ENCODE assay signal across 9 cellular contexts in genomic region chr1:109498161-109498801, GRCh38. TPM values are rescaled to one million over a fixed set of nuclear protein-coding genes. Genes with fewer than 3 reads are reported as not detected.
DNase-seq lines count a peak whose midpoint lies in the region; ATAC-seq and TF ChIP-seq lines count a peak whose summit lies in the region.
"Had no signal": no experiment of that assay in that cellular context is flagged by ENCODE, and none has a peak within 500 bp of the region (broad histone marks: within the 10 kb centered on the region; RNA-seq: fewer than 3 reads in every experiment).

No MANE protein-coding gene starts in this region.

- TF ChIP-seq CTCF in heart left ventricle (IDR thresholded peaks at IDR 0.05) (peak; percentile 25 to 64 (median 48)), adrenal gland (IDR thresholded peaks at IDR 0.05) (peak; percentile 18 to 65 (median 54)), vagina (IDR thresholded peaks at IDR 0.05) (peak in 2 of 3 experiments; percentile 24 to 47)

- WGBS in heart left ventricle, 4 donors: 77 to 86% (median 81%) methylated on average over 11 to 12 of the region's 12 CpGs
- WGBS in adrenal gland, 4 donors: 67 to 82% (median 71%) methylated on average over 5 to 12 of the region's 12 CpGs

- H3K27me3 ChIP-seq in heart left ventricle (no peaks in the 10 kb centered on the region), adrenal gland (no peaks in the 10 kb centered on the region), vagina (no peaks in the 10 kb centered on the region)

- H3K4me1 ChIP-seq in heart left ventricle (peaks cover 0 to 43% (median 15%) of the 10 kb centered on the region in 12 donors), adrenal gland (replicated peaks in 1 of 2) (peaks cover 23 to 40% of the 10 kb centered on the region in 2 donors), vagina (peaks cover 83% of the 10 kb centered on the region)

- TF ChIP-seq POLR2A in heart left ventricle (IDR thresholded peaks at IDR 0.05) (no peak), adrenal gland (IDR thresholded peaks at IDR 0.05) (no peak), vagina (IDR thresholded peaks at IDR 0.05) (no peak)

- H3K27ac ChIP-seq in heart left ventricle: no peak overlapping the region
- H3K27ac ChIP-seq in adrenal gland: peak overlapping the region in 1 of 5 donors; percentile 65
- peak overlapping the region; percentile 13 for H3K27ac ChIP-seq in vagina

- H3K9me3 ChIP-seq in heart left ventricle: no peaks in the 10 kb centered on the region
- no peaks in the 10 kb centered on the region for H3K9me3 ChIP-seq in adrenal gland (replicated peaks in 1 of 3)
- H3K9me3 ChIP-seq in vagina: no peaks in the 10 kb centered on the region

- DNase-seq in heart left ventricle (no peak), Right ventricle myocardium superior (no peak), NCI-H526 (lab: John Stamatoyannopoulos, UW) (peak; percentile 36 to 60), adrenal gland (peak in 5 of 7 donors; percentile 33 to 76 (median 45)), left kidney (ENCODE audit: low read depth, low spot score) (peak; percentile 97), vagina (ENCODE audit: extremely low spot score in 2 of 2) (no peak), SIG-M5 (lab: John Stamatoyannopoulos, UW) (no peak)

- H3K36me3 ChIP-seq in heart left ventricle (peaks cover 0 to 50% (median 28%) of the 10 kb centered on the region in 9 donors), adrenal gland (replicated peaks in 1 of 2) (peaks cover 0 to 26% of the 10 kb centered on the region in 2 donors), vagina (peaks cover 0 to 19% of the 10 kb centered on the region in 2 donors)

- no peak for ATAC-seq in heart left ventricle
- no peak for ATAC-seq in Right ventricle myocardium superior (ENCODE audit: poor library complexity)
- ATAC-seq in HG03025 (IDR thresholded peaks at IDR 0.05; ENCODE audit: low FRiP score, unreplicated experiment): no peak
- ATAC-seq: activated T-cell treated with anti-CD3 and anti-CD28 coated beads, Interleukin-2, amount 50 U/mL, for 72 hours had no signal

- intact Hi-C loops in heart left ventricle (cut with DNase I): loop anchor here in 1 of 10 donors (2.0 kb wide), 1 partner anchor 33 kb away; no protein-coding TSS in a partner anchor
- intact Hi-C loops in Right ventricle myocardium superior (cut with DNase I): no loop called here
- intact Hi-C loops in adrenal gland (cut with DNase I): no loop called here
- intact Hi-C loops in vagina (cut with DNase I): loop anchor here (5.0 kb wide), 1 partner anchor 34 kb away; no protein-coding TSS in a partner anchor

- no peak overlapping the region for H3K4me3 ChIP-seq in heart left ventricle
- H3K4me3 ChIP-seq in adrenal gland: no peak overlapping the region
- H3K4me3 ChIP-seq in vagina: no peak overlapping the region

RNA-seq across cellular contexts. Expression of gene CYB561D1, which starts 4.4 kb away (rescaled TPM):
- total RNA-seq in heart left ventricle (1 to 10 TPM; 3.4 to 8.4 (median 5.1) TPM), Right ventricle myocardium superior (5.3 TPM), adrenal gland (10 to 100 TPM in 6 of 8 donors, 1 to 10 TPM in 2; 8.5 to 21.2 (median 14.8) TPM), vagina (8.3 TPM)
- polyA plus RNA-seq in heart left ventricle (1 to 10 TPM; 2.1 to 8.1 TPM), adrenal gland (1 to 10 TPM; 4.4 to 9.5 (median 7.8) TPM)

RNA-seq across cellular contexts. Expression of gene AMIGO1, which starts 11.2 kb away (rescaled TPM):
- 10 to 100 TPM in 8 of 9 donors, 1 to 10 TPM in 1; 9.9 to 19.1 (median 14.9) TPM for total RNA-seq in heart left ventricle
- polyA plus RNA-seq in heart left ventricle: 1 to 10 TPM; 4.6 to 6.2 TPM
- total RNA-seq in Right ventricle myocardium superior: 19.3 TPM
- 10 to 100 TPM; 19.8 to 27.9 (median 24.5) TPM for total RNA-seq in adrenal gland
- 10 to 100 TPM in 1 of 3 donors, 1 to 10 TPM in 2; 3.8 to 20.7 (median 4.7) TPM for polyA plus RNA-seq in adrenal gland
- total RNA-seq in vagina: 6.4 TPM

RNA-seq across cellular contexts. Expression of gene ATXN7L2, which starts 14.6 kb away (rescaled TPM):
- total RNA-seq in heart left ventricle (1 to 10 TPM; 1.2 to 2.8 (median 2.1) TPM), Right ventricle myocardium superior (2.4 TPM), adrenal gland (10 to 100 TPM in 3 of 8 donors, 1 to 10 TPM in 5; 5.8 to 16.3 (median 9.0) TPM), vagina (4.9 TPM)
- polyA plus RNA-seq in heart left ventricle (1 to 10 TPM; 2.0 to 3.8 TPM), adrenal gland (100 to 1,000 TPM in 1 of 3 donors, 10 to 100 TPM in 1, 1 to 10 TPM in 1; 3.1 to 109 (median 45.5) TPM)

RNA-seq across cellular contexts. Expression of gene SYPL2, which starts 31.9 kb away (rescaled TPM):
- 10 to 100 TPM; 11.3 to 39.7 (median 25.4) TPM for total RNA-seq in heart left ventricle
- polyA plus RNA-seq in heart left ventricle: 10 to 100 TPM; 14.7 to 36.3 TPM
- total RNA-seq in Right ventricle myocardium superior: 28.9 TPM
- total RNA-seq in adrenal gland: 10 to 100 TPM in 5 of 8 donors, 1 to 10 TPM in 3; 9.2 to 20.3 (median 13.7) TPM
- 10 to 100 TPM in 1 of 3 donors, 1 to 10 TPM in 2; 5.8 to 23.6 (median 8.5) TPM for polyA plus RNA-seq in adrenal gland
- total RNA-seq in vagina: 1.5 TPM

RNA-seq across cellular contexts. Expression of gene GPR61, which starts 41.4 kb away (rescaled TPM):
- total RNA-seq in heart left ventricle (under 1 TPM in 6 of 9 donors, not detected in 3; 0.08 to 0.72 (median 0.21) TPM), Right ventricle myocardium superior (0.32 TPM), adrenal gland (1 to 10 TPM in 1 of 8 donors, under 1 TPM in 5, not detected in 2; 0.11 to 2.1 (median 0.52) TPM), vagina (not detected)
- polyA plus RNA-seq in heart left ventricle (under 1 TPM in 1 of 2 donors, not detected in 1; 0.15 TPM), adrenal gland (1 to 10 TPM in 1 of 3 donors, under 1 TPM in 2; 0.57 to 1.2 (median 0.88) TPM)
- total RNA-seq: activated T-cell treated with anti-CD3 and anti-CD28 coated beads, Interleukin-2, amount 50 U/mL, for 72 hours had no signal

Comparison
In these comparisons a context has a peak if more than half of its experiments do, and no peak if none do; other contexts are left out.
1. DNase-seq: peak in NCI-H526 (2 of 2), adrenal gland (5 of 7) and left kidney (single experiment); none in heart left ventricle (0 of 5), Right ventricle myocardium superior (single experiment), vagina (0 of 2) and SIG-M5 (single experiment).
2. Peak in every context shown above with its lines, with median percentiles within 50 percentile points of each other: CTCF ChIP-seq.